ENCODE assay signal across 25 cellular contexts in genomic region chr11:76761959-76762358, GRCh38. TPM values are rescaled to one million over a fixed set of nuclear protein-coding genes. Genes with fewer than 3 reads are reported as not detected.
"Had no signal": no experiment of that assay in that cellular context is flagged by ENCODE, and none has a peak within 500 bp of the region (broad histone marks: within the 10 kb centered on the region; RNA-seq: fewer than 3 reads in every experiment).

No MANE protein-coding gene starts in this region.

- H3K4me2 ChIP-seq: neural progenitor cell had no signal

- H3K4me1 ChIP-seq: parathyroid adenoma, psoas muscle had no signal

- H3K4me3 ChIP-seq: neural progenitor cell, ovary, psoas muscle, stomach, testis, tibial artery, transverse colon, upper lobe of right lung, uterus had no signal

- H3K79me2 ChIP-seq: parathyroid adenoma had no signal

- H3K27ac ChIP-seq: neural progenitor cell, ovary, parathyroid adenoma, psoas muscle, stomach, testis, tibial artery, transverse colon, upper lobe of right lung, uterus had no signal

- H3K27me3 ChIP-seq: ovary, stomach, testis, tibial artery, transverse colon, upper lobe of right lung, uterus had no signal

- H3K9me3 ChIP-seq: ovary, psoas muscle, stomach, testis, tibial artery, transverse colon, upper lobe of right lung, uterus had no signal

- FAIRE-seq: small intestine had no signal

- H3K36me3 ChIP-seq: neural progenitor cell, ovary, stomach, tibial artery, transverse colon, upper lobe of right lung, uterus had no signal

- ATAC-seq: naive thymus-derived CD8-positive, alpha-beta T cell; natural killer cell treated with Interleukin-12 subunit alpha and Interleukin-12 subunit beta and Interleukin-15 and Interleukin-18, amount 100 ng/mL, for 72 hours; psoas muscle; right cardiac atrium; sciatic nerve; stimulated activated effector memory CD8-positive, alpha-beta T cell treated with anti-CD3 and anti-CD28 coated beads, Interleukin-12 subunit alpha, Interleukin-12 subunit beta, amount 100 ng/mL, for 72 hours; stimulated activated naive B cell treated with anti-CD40 and anti-IgM and Interleukin-4, amounts not matched to agents 10 μg/mL and 1 μg/mL and 100 μg/mL, for 72 hours; upper lobe of right lung had no signal

- H2AFZ ChIP-seq: neural progenitor cell, parathyroid adenoma had no signal

- DNase-seq: naive B cell; naive thymus-derived CD8-positive, alpha-beta T cell; occipital lobe; posterior cingulate gyrus; psoas muscle; right cardiac atrium; small intestine; stimulated activated CD4-positive, alpha-beta T cell treated with anti-CD3 and anti-CD28 coated beads, Interleukin-15, amount 100 ng/mL, for 24 hours; stimulated activated CD4-positive, alpha-beta T cell treated with anti-CD3 and anti-CD28 coated beads, Interleukin-2, amount 100 ng/mL, for 24 hours; stimulated activated CD4-positive, alpha-beta T cell treated with anti-CD3 and anti-CD28 coated beads, Interleukin-2, amount 100 ng/mL, for 48 hours; stimulated activated CD4-positive, alpha-beta T cell treated with anti-CD3 and anti-CD28 coated beads, Interleukin-4, amount 100 ng/mL, for 24 hours; stimulated activated naive B cell treated with anti-CD40 and anti-IgM and Interleukin-4, amounts not matched to agents 10 μg/mL and 1 μg/mL and 100 μg/mL, for 72 hours; stimulated activated naive CD4-positive, alpha-beta T cell treated with Interleukin-2 at 50 U/mL for 16 hours; stomach; testis; transverse colon; upper lobe of right lung; uterus had no signal

- H3K9ac ChIP-seq: neural progenitor cell, parathyroid adenoma had no signal

RNA-seq across cellular contexts. Expression of gene TSKU, which starts 21.2 kb away (rescaled TPM):
- total RNA-seq: naive thymus-derived CD8-positive, alpha-beta T cell; natural killer cell treated with Interleukin-12 subunit alpha and Interleukin-12 subunit beta and Interleukin-15 and Interleukin-18, amount 100 ng/mL, for 72 hours had no signal
- polyA plus RNA-seq: naive thymus-derived CD8-positive, alpha-beta T cell had no signal
